Comparison of ENCODE assay signal across 7 cellular contexts in the genomic region with DNA sequence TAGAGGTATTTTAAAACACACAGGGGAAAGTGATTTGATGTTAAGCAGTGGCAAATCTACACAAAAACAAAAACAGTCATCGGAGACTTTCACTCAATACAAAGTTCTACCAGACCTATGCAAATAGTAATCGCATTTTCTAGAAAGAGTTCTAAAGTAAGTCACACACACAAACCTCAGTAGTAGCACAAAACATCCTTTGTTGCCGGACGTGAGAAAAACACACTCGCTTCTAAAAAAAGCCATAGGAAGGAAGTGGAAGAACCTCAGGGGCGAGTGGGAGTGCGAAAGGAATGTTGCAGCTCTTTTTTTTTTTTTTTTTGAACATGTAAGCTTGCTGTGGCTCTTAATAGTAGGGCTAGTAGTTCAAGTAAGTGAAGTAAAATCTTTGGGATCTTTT.
A peak's percentile ranks its signal among the peaks of the same experiment; 100 is the strongest.
DNase-seq lines count a peak whose midpoint lies in the region; ATAC-seq and TF ChIP-seq lines count a peak whose summit lies in the region.

No MANE protein-coding gene starts in this region.

- H3K27me3 Mint-ChIP-seq in stimulated activated naive CD8-positive, alpha-beta T cell treated with anti-CD3 and anti-CD28 coated beads, Interleukin-15, amount 100 ng/mL, for 72 hours, result no peaks in the 10 kb centered on the region

- ATAC-seq in GM18861 (IDR thresholded peaks at IDR 0.05; ENCODE audit: unreplicated experiment), result peak; percentile 64
- ATAC-seq in HG02678 (IDR thresholded peaks at IDR 0.05; ENCODE audit: unreplicated experiment), result peak; percentile 62
- ATAC-seq in stimulated activated naive CD8-positive, alpha-beta T cell treated with anti-CD3 and anti-CD28 coated beads, Interleukin-15, amount 100 ng/mL, for 72 hours, result peak; percentile 55

- H3K27ac Mint-ChIP-seq in stimulated activated naive CD8-positive, alpha-beta T cell treated with anti-CD3 and anti-CD28 coated beads, Interleukin-15, amount 100 ng/mL, for 72 hours, result peak overlapping the region; percentile 72 to 96

- peaks cover 0 to 4% of the 10 kb centered on the region in 2 donors for H3K9me3 Mint-ChIP-seq in stimulated activated naive CD8-positive, alpha-beta T cell treated with anti-CD3 and anti-CD28 coated beads, Interleukin-15, amount 100 ng/mL, for 72 hours

- peaks cover 89% of the 10 kb centered on the region for H3K4me1 Mint-ChIP-seq in stimulated activated naive CD8-positive, alpha-beta T cell treated with anti-CD3 and anti-CD28 coated beads, Interleukin-15, amount 100 ng/mL, for 72 hours

- CTCF ChIA-PET in HEK293T (lab: Yijun Ruan, JAX), result no interaction called here

- POLR2A ChIA-PET in HEK293T (lab: Yijun Ruan, JAX), result no interaction called here

- peak; percentile 92 for DNase-seq in RPMI7951 (ENCODE audit: low read depth)
- DNase-seq in glomerular endothelial cell (ENCODE audit: extremely low read depth, low read depth, low spot score), result peak; percentile 82
- no peak for DNase-seq in stimulated activated naive CD8-positive, alpha-beta T cell treated with anti-CD3 and anti-CD28 coated beads, Interleukin-15, amount 100 ng/mL, for 72 hours
- no peak for DNase-seq in HEK293T (ENCODE audit: extremely low spot score)
- DNase-seq in NCI-H748 (lab: John Stamatoyannopoulos, UW; ENCODE audit: unreplicated experiment), result no peak

- peak overlapping the region; percentile 78 to 89 for H3K4me3 Mint-ChIP-seq in stimulated activated naive CD8-positive, alpha-beta T cell treated with anti-CD3 and anti-CD28 coated beads, Interleukin-15, amount 100 ng/mL, for 72 hours

TF ChIP-seq in HEK293T, 16 proteins besides CTCF, POLR2A, EP300 and RAD21:
- TF ChIP-seq ZNF384 (IDR thresholded peaks at IDR 0.05) (no peak), HDGF (IDR thresholded peaks at IDR 0.05; ENCODE audit: borderline replicate concordance) (no peak), FOXK2 (IDR thresholded peaks at IDR 0.05) (no peak), SP1 (IDR thresholded peaks at IDR 0.05) (no peak), LEF1 (IDR thresholded peaks at IDR 0.05; ENCODE audit: borderline replicate concordance) (no peak), L3MBTL2 (conservative IDR thresholded peaks at IDR 0.05) (no peak), TARDBP (IDR thresholded peaks at IDR 0.05) (no peak), FOXA1 (IDR thresholded peaks at IDR 0.05) (no peak), FOXM1 (IDR thresholded peaks at IDR 0.05; ENCODE audit: borderline replicate concordance) (no peak), ELF4 (IDR thresholded peaks at IDR 0.05) (no peak), NFRKB (IDR thresholded peaks at IDR 0.05) (no peak), CTBP1 (IDR thresholded peaks at IDR 0.05; ENCODE audit: borderline replicate concordance) (no peak), SUZ12 (IDR thresholded peaks at IDR 0.05) (no peak), ARNT (IDR thresholded peaks at IDR 0.05) (no peak), BHLHE40 (IDR thresholded peaks at IDR 0.05; ENCODE audit: borderline replicate concordance) (no peak)
- TF ChIP-seq, protein P1, sequence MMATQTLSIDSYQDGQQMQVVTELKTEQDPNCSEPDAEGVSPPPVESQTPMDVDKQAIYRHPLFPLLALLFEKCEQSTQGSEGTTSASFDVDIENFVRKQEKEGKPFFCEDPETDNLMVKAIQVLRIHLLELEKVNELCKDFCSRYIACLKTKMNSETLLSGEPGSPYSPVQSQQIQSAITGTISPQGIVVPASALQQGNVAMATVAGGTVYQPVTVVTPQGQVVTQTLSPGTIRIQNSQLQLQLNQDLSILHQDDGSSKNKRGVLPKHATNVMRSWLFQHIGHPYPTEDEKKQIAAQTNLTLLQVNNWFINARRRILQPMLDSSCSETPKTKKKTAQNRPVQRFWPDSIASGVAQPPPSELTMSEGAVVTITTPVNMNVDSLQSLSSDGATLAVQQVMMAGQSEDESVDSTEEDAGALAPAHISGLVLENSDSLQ (IDR thresholded peaks at IDR 0.05), result no peak

Comparison
In these comparisons a context has a peak if more than half of its experiments do, and no peak if none do; other contexts are left out.
1. DNase-seq: peak in RPMI7951 (single experiment) and glomerular endothelial cell (single experiment); none in stimulated activated naive CD8-positive, alpha-beta T cell treated with anti-CD3 and anti-CD28 coated beads, Interleukin-15, amount 100 ng/mL, for 72 hours (0 of 2), HEK293T (single experiment) and NCI-H748 (single experiment).
2. Peak in every context shown above with its lines, with median percentiles within 50 percentile points of each other: ATAC-seq.